In the genomic region with DNA sequence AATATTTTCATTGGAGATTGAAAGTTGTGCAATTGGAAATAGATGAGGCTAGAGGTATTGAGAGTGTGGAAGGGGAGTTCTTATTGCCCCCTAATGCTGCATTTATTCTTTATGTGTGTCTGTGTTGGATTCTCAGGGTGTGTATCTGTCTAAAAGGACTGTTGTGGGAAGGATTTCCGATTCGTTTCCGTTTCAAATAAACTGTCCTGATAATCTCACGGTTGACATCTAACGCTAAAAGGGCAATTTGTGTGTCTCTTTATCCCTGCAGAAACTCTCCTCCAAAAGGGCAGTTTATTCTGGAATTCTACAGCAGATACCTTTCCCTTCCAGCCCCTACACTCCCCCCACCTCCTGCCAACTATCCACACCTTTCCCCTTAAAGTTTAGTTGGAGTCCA, we compare ENCODE assay signal across 11 cellular contexts. TPM values are rescaled to one million over a fixed set of nuclear protein-coding genes. Genes with fewer than 3 reads are reported as not detected.
A peak's percentile ranks its signal among the peaks of the same experiment; 100 is the strongest.
DNase-seq lines count a peak whose midpoint lies in the region; ATAC-seq and TF ChIP-seq lines count a peak whose summit lies in the region.
"Had no signal": no experiment of that assay in that cellular context is flagged by ENCODE, and none has a peak within 500 bp of the region (broad histone marks: within the 10 kb centered on the region; RNA-seq: fewer than 3 reads in every experiment).

No MANE protein-coding gene starts in this region.

- H3K23ac ChIP-seq in neuronal stem cell (ENCODE audit: low read depth, low read length, poor library complexity): no peak overlapping the region

- H2AFZ ChIP-seq in neuronal stem cell (ENCODE audit: low read length): peak overlapping the region; percentile 88

- no peak overlapping the region for H2AK5ac ChIP-seq in neuronal stem cell (ENCODE audit: low read depth, low read length)

- H2BK12ac ChIP-seq in neuronal stem cell (ENCODE audit: low read length): no peak overlapping the region

- no peak overlapping the region for H3K27ac Mint-ChIP-seq in activated CD8-positive, alpha-beta T cell treated with anti-CD3 and anti-CD28 coated beads, Interleukin-2, amount 10 ng/mL, durations not matched to agents 7 days and 5 days

- peaks cover 2% of the 10 kb centered on the region for H3K36me3 Mint-ChIP-seq in activated CD8-positive, alpha-beta T cell treated with anti-CD3 and anti-CD28 coated beads, Interleukin-2, amount 10 ng/mL, durations not matched to agents 7 days and 5 days (ENCODE audit: low read depth)

- TF ChIP-seq CTCF in AG04450 (IDR thresholded peaks at IDR 0.05; ENCODE audit: low read depth, low read length) (no peak), HFF-Myc (IDR thresholded peaks at IDR 0.05; ENCODE audit: low read depth, low read length, missing control alignments) (no peak), coronary artery (IDR thresholded peaks at IDR 0.05) (no peak)

- H3K79me1 ChIP-seq in neuronal stem cell (ENCODE audit: low read depth, low read length): no peaks in the 10 kb centered on the region

- H3K9me3 Mint-ChIP-seq in activated CD8-positive, alpha-beta T cell treated with anti-CD3 and anti-CD28 coated beads, Interleukin-2, amount 10 ng/mL, durations not matched to agents 7 days and 5 days (ENCODE audit: insufficient read depth): no peaks in the 10 kb centered on the region
- H3K9me3 Mint-ChIP-seq: T-helper 1 cell treated with Interleukin-12 subunit alpha and Interleukin-12 subunit beta and Interleukin-4 antibody, amounts not matched to agents 30 μg/mL and 1 μg/mL, for 36 hours had no signal

- H3K4me1 Mint-ChIP-seq in activated CD8-positive, alpha-beta T cell treated with anti-CD3 and anti-CD28 coated beads, Interleukin-2, amount 10 ng/mL, durations not matched to agents 7 days and 5 days (ENCODE audit: low read depth): peaks cover 12% of the 10 kb centered on the region

- DNase-seq in AG04450 (ENCODE audit: low read depth, low spot score) (no peak), HFF-Myc (ENCODE audit: extremely low read depth, low read depth) (no peak), coronary artery (ENCODE audit: low spot score) (no peak), neuronal stem cell (ENCODE audit: low spot score) (no peak), NCI-H82 (lab: John Stamatoyannopoulos, UW) (no peak), GF-D8 (lab: John Stamatoyannopoulos, UW) (no peak)
- no peak for DNase-seq in activated CD8-positive, alpha-beta T cell treated with anti-CD3 and anti-CD28 coated beads, Interleukin-2, amount 10 ng/mL, durations not matched to agents 7 days and 5 days
- DNase-seq: activated naive CD4-positive, alpha-beta T cell; stimulated activated CD4-positive, alpha-beta T cell treated with anti-CD3 and anti-CD28 coated beads, Interleukin-2, amount 100 ng/mL, for 24 hours had no signal

- no peak overlapping the region for H2BK120ac ChIP-seq in neuronal stem cell (ENCODE audit: low read depth, low read length)

- no CpG with 5 or more reads among the region's 5 CpGs for WGBS in neuronal stem cell (ENCODE audit: extremely low coverage in 2 of 2, insufficient read length in 2 of 2, insufficient replicate concordance in 1 of 2), 2 donors

- H3K27ac ChIP-seq in AG04450 (ENCODE audit: low read depth, low read length) (no peak overlapping the region), coronary artery (peak overlapping the region; percentile 90 to 96), neuronal stem cell (replicated peaks; ENCODE audit: low read length) (no peak overlapping the region)

- no peak for ATAC-seq in activated CD8-positive, alpha-beta T cell treated with anti-CD3 and anti-CD28 coated beads, Interleukin-2, amount 10 ng/mL, durations not matched to agents 7 days and 5 days
- no peak for ATAC-seq in HG03139 (IDR thresholded peaks at IDR 0.05; ENCODE audit: unreplicated experiment)

- H4K8ac ChIP-seq in neuronal stem cell (ENCODE audit: low read depth, low read length): no peak overlapping the region

- H3K4ac ChIP-seq in neuronal stem cell (ENCODE audit: low read length): no peak overlapping the region

- H3K4me3 ChIP-seq in AG04450 (ENCODE audit: low read depth, low read length): peak overlapping the region; percentile 13; the same call in 1 of the 2 replicates
- peak overlapping the region; percentile 57; the same call in 1 of the 2 replicates for H3K4me3 ChIP-seq in HFF-Myc (replicated peaks; ENCODE audit: low read depth, low read length)
- peak overlapping the region; percentile 92 for H3K4me3 ChIP-seq in coronary artery
- H3K4me3 ChIP-seq in neuronal stem cell (ENCODE audit: low read length in 2 of 2): peak overlapping the region in 1 of 2 donors; percentile 80

- H3K4me1 ChIP-seq in neuronal stem cell (ENCODE audit: control insufficient read depth in 2 of 2, insufficient read depth in 1 of 2, low read depth in 1 of 2, low read length in 2 of 2): peaks cover 16 to 19% of the 10 kb centered on the region in 2 donors

- no peak overlapping the region for H3K14ac ChIP-seq in neuronal stem cell (ENCODE audit: low read length)

- no peak overlapping the region for H3K18ac ChIP-seq in neuronal stem cell (ENCODE audit: low read length)

- CTCF ChIA-PET in AG04450 (lab: Charles Lee): no interaction called here
- CTCF ChIA-PET in activated CD8-positive, alpha-beta T cell treated with anti-CD3 and anti-CD28 coated beads, Interleukin-2, amount 10 ng/mL, durations not matched to agents 7 days and 5 days (lab: Charles Lee): interaction anchor here (1.0 kb wide), 1 partner anchor 219 kb away, joined by 3 read pairs; no protein-coding TSS in a partner anchor

- H3K9me3 ChIP-seq in AG04450 (ENCODE audit: control insufficient read depth, insufficient read depth, low read length): no peaks in the 10 kb centered on the region; the same call in 1 of the 2 replicates
- no peaks in the 10 kb centered on the region for H3K9me3 ChIP-seq in neuronal stem cell (replicated peaks in 1 of 2; ENCODE audit: control insufficient read depth in 2 of 2, insufficient read depth in 1 of 2, low read depth in 1 of 2, low read length in 2 of 2)

- peak overlapping the region; percentile 79 for H3K4me2 ChIP-seq in neuronal stem cell (ENCODE audit: insufficient read depth, low read length, poor library complexity, severe bottlenecking)

- no peak overlapping the region for H4K91ac ChIP-seq in neuronal stem cell (ENCODE audit: low read depth, low read length, poor library complexity)

- no peak overlapping the region for H2BK15ac ChIP-seq in neuronal stem cell (ENCODE audit: low read length)

- H2BK5ac ChIP-seq in neuronal stem cell (ENCODE audit: low read length): no peak overlapping the region

- peaks cover 23% of the 10 kb centered on the region for H3K27me3 Mint-ChIP-seq in activated CD8-positive, alpha-beta T cell treated with anti-CD3 and anti-CD28 coated beads, Interleukin-2, amount 10 ng/mL, durations not matched to agents 7 days and 5 days (ENCODE audit: low read depth)

- no peak overlapping the region for H3K9ac ChIP-seq in neuronal stem cell (ENCODE audit: low read depth, low read length, poor library complexity)

- H3K4me3 Mint-ChIP-seq in activated CD8-positive, alpha-beta T cell treated with anti-CD3 and anti-CD28 coated beads, Interleukin-2, amount 10 ng/mL, durations not matched to agents 7 days and 5 days: no peak overlapping the region
- H3K4me3 Mint-ChIP-seq: T-helper 1 cell treated with Interleukin-12 subunit alpha and Interleukin-12 subunit beta and Interleukin-4 antibody, amounts not matched to agents 30 μg/mL and 1 μg/mL, for 36 hours had no signal

- H3K27me3 ChIP-seq in AG04450 (ENCODE audit: control insufficient read depth, insufficient read depth, low read length) (peaks cover 31% of the 10 kb centered on the region), neuronal stem cell (ENCODE audit: control insufficient read depth in 3 of 3, insufficient read depth in 3 of 3, low read depth in 1 of 3, low read length in 3 of 3) (no peaks in the 10 kb centered on the region)

- POLR2A ChIA-PET in AG04450 (lab: Yijun Ruan, JAX): no interaction called here
- POLR2A ChIA-PET in activated CD8-positive, alpha-beta T cell treated with anti-CD3 and anti-CD28 coated beads, Interleukin-2, amount 10 ng/mL, durations not matched to agents 7 days and 5 days (lab: Charles Lee): no interaction called here

- H3K36me3 ChIP-seq in neuronal stem cell (replicated peaks in 1 of 2; ENCODE audit: control insufficient read depth in 2 of 2, insufficient read depth in 2 of 2, low read length in 2 of 2): no peaks in the 10 kb centered on the region

RNA-seq across cellular contexts. Expression of gene SETBP1, which starts 0.9 kb away (rescaled TPM):
- 0.60 and 0.71 TPM in 2 replicates for polyA plus RNA-seq in AG04450 (2011; rRNA removed)
- 1.1 and 1.9 TPM in 2 replicates for polyA minus RNA-seq in AG04450 (2011; rRNA and poly(A)+ RNA removed)
- polyA plus RNA-seq in neuronal stem cell (2013, experiment 1 of 2): 4.7 TPM
- polyA plus RNA-seq in neuronal stem cell (2013, experiment 2 of 2): 4.8 TPM
- 1 to 10 TPM; 7.0 to 8.4 TPM for total RNA-seq in activated CD8-positive, alpha-beta T cell treated with anti-CD3 and anti-CD28 coated beads, Interleukin-2, amount 10 ng/mL, durations not matched to agents 7 days and 5 days

Comparison
In these comparisons a context has a peak if more than half of its experiments do, and no peak if none do; other contexts are left out.
1. H3K27ac ChIP-seq: peak in coronary artery (2 of 2); none in AG04450 (single experiment) and neuronal stem cell (single experiment).